9 cellular contexts compared by ENCODE assay signal in the genomic region with DNA sequence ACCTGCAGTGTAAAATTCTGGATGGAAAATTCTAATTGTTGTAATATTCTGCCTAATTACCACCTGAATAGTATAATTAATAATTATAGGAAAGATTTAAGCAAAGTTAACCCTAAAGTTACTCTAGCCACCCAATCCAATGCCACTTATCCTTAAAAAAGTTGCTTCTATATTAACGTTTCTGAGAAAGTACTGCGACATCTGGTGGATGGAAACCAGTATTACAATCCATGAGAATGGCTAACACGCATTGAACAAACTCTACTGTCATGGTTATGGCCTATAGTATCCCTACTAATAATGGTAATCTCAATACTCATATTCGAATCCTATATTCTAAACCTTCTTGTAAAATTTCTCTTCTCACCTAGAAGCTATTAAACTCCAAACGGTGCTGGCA.
DNase-seq lines count a peak whose midpoint lies in the region; ATAC-seq and TF ChIP-seq lines count a peak whose summit lies in the region.
"Had no signal": no experiment of that assay in that cellular context is flagged by ENCODE, and none has a peak within 500 bp of the region (broad histone marks: within the 10 kb centered on the region; RNA-seq: fewer than 3 reads in every experiment).

No MANE protein-coding gene starts in this region.

- intact Hi-C loops in Caco-2 (cut with micrococcal nuclease; ENCODE audit: unreplicated experiment) (loop anchor here (1.0 kb wide), 1 partner anchor 400 kb away; no protein-coding TSS in a partner anchor), prostate gland (cut with DNase I) (no loop called here)

- 54 to 55% methylated on average over 5 of the region's 5 CpGs for WGBS in upper lobe of left lung, 2 donors
- 60% methylated on average over 5 of the region's 5 CpGs for WGBS in prostate gland

- H3K36me3 ChIP-seq in Caco-2 (ENCODE audit: control insufficient read depth, insufficient read depth, low read length): no peaks in the 10 kb centered on the region; the same call in 1 of the 2 replicates
- H3K36me3 ChIP-seq in H7 (replicated peaks; ENCODE audit: control insufficient read depth, insufficient read depth, low read length): no peaks in the 10 kb centered on the region
- no peaks in the 10 kb centered on the region for H3K36me3 ChIP-seq in upper lobe of left lung
- no peaks in the 10 kb centered on the region for H3K36me3 ChIP-seq in prostate gland

- POLR2A ChIA-PET in Caco-2 (lab: Charles Lee): no interaction called here

- H3K9me3 ChIP-seq in Caco-2: no peaks in the 10 kb centered on the region
- H3K9me3 ChIP-seq in upper lobe of left lung: no peaks in the 10 kb centered on the region
- H3K9me3 ChIP-seq in prostate gland: no peaks in the 10 kb centered on the region

- CTCF ChIA-PET in Caco-2 (lab: Charles Lee): no interaction called here

- no peak overlapping the region for H3K27ac ChIP-seq in upper lobe of left lung
- no peak overlapping the region for H3K27ac ChIP-seq in prostate gland

- H3K9me3 Mint-ChIP-seq in Caco-2 (ENCODE audit: unreplicated experiment): no peaks in the 10 kb centered on the region

- DNase-seq in Caco-2 (peak in 1 of 2 experiments; percentile 22), H7 (peak; percentile 8), SK-N-DZ (ENCODE audit: low spot score) (peak; percentile 5), iris pigment epithelial cell (ENCODE audit: low read depth) (peak; percentile 20), upper lobe of left lung (no peak), prostate gland (ENCODE audit: low spot score) (no peak), hepatic stellate cell (ENCODE audit: low spot score) (no peak)

- no peak for TF ChIP-seq EP300 in upper lobe of left lung (IDR thresholded peaks at IDR 0.05)

- H3K4me1 Mint-ChIP-seq in Caco-2 (ENCODE audit: low read depth, unreplicated experiment): no peaks in the 10 kb centered on the region

- no peaks in the 10 kb centered on the region for H3K27me3 Mint-ChIP-seq in Caco-2 (ENCODE audit: insufficient read depth, unreplicated experiment)

- H3K4me1 ChIP-seq in Caco-2 (no peaks in the 10 kb centered on the region), upper lobe of left lung (no peaks in the 10 kb centered on the region), prostate gland (replicated peaks) (no peaks in the 10 kb centered on the region)

- H3K27me3 ChIP-seq in Caco-2 (replicated peaks; ENCODE audit: control insufficient read depth, insufficient read depth, low read length) (no peaks in the 10 kb centered on the region), H7 (ENCODE audit: control insufficient read depth, insufficient read depth, low read length) (no peaks in the 10 kb centered on the region), upper lobe of left lung (no peaks in the 10 kb centered on the region), prostate gland (replicated peaks; ENCODE audit: insufficient read depth) (no peaks in the 10 kb centered on the region)

- TF ChIP-seq CTCF in Caco-2 (IDR thresholded peaks at IDR 0.05; ENCODE audit: insufficient read depth in 1 of 2, low read depth in 1 of 2, low read length in 1 of 2, severe bottlenecking in 1 of 2, unreplicated experiment in 1 of 2): peak; percentile 53 to 59
- TF ChIP-seq CTCF in upper lobe of left lung (IDR thresholded peaks at IDR 0.05): peak in 2 of 6 experiments; percentile 13
- peak in 2 of 4 experiments; percentile 34 to 36 for TF ChIP-seq CTCF in prostate gland (IDR thresholded peaks at IDR 0.05)

- no peaks in the 10 kb centered on the region for H3K36me3 Mint-ChIP-seq in Caco-2 (ENCODE audit: insufficient read depth, unreplicated experiment)

- no peak for ATAC-seq in HG02588 (IDR thresholded peaks at IDR 0.05; ENCODE audit: unreplicated experiment)
- no peak for ATAC-seq in upper lobe of left lung (ENCODE audit: low FRiP score in 2 of 2)

- BruUV-seq in Caco-2 (replicated peaks; lab: Mats Ljungman, UMichigan): no TSS peak

- no peak overlapping the region for H3K4me3 ChIP-seq in Caco-2 (ENCODE audit: low read depth, low read length)
- no peak overlapping the region for H3K4me3 ChIP-seq in H7 (ENCODE audit: insufficient read depth, low read depth, low read length)
- H3K4me3 ChIP-seq in upper lobe of left lung: no peak overlapping the region
- H3K4me3 ChIP-seq in prostate gland: no peak overlapping the region

- no peak overlapping the region for H3K27ac Mint-ChIP-seq in Caco-2 (ENCODE audit: unreplicated experiment)
- H3K27ac Mint-ChIP-seq: T-helper 1 cell treated with Interleukin-12 subunit alpha and Interleukin-12 subunit beta and Interleukin-4 antibody, amounts not matched to agents 30 μg/mL and 1 μg/mL, for 36 hours had no signal

- no peak overlapping the region for H3K4me3 Mint-ChIP-seq in Caco-2 (ENCODE audit: unreplicated experiment)
- H3K4me3 Mint-ChIP-seq: T-helper 1 cell treated with Interleukin-12 subunit alpha and Interleukin-12 subunit beta and Interleukin-4 antibody, amounts not matched to agents 30 μg/mL and 1 μg/mL, for 36 hours had no signal

- TF ChIP-seq POLR2A in upper lobe of left lung (IDR thresholded peaks at IDR 0.05) (no peak), prostate gland (IDR thresholded peaks at IDR 0.05) (no peak)

Comparison
In these comparisons a context has a peak if more than half of its experiments do, and no peak if none do; other contexts are left out.
1. DNase-seq: peak in H7 (single experiment), SK-N-DZ (single experiment) and iris pigment epithelial cell (single experiment); none in upper lobe of left lung (0 of 2), prostate gland (single experiment) and hepatic stellate cell (single experiment).